ENCODE assay signal across 9 cellular contexts in the genomic region with DNA sequence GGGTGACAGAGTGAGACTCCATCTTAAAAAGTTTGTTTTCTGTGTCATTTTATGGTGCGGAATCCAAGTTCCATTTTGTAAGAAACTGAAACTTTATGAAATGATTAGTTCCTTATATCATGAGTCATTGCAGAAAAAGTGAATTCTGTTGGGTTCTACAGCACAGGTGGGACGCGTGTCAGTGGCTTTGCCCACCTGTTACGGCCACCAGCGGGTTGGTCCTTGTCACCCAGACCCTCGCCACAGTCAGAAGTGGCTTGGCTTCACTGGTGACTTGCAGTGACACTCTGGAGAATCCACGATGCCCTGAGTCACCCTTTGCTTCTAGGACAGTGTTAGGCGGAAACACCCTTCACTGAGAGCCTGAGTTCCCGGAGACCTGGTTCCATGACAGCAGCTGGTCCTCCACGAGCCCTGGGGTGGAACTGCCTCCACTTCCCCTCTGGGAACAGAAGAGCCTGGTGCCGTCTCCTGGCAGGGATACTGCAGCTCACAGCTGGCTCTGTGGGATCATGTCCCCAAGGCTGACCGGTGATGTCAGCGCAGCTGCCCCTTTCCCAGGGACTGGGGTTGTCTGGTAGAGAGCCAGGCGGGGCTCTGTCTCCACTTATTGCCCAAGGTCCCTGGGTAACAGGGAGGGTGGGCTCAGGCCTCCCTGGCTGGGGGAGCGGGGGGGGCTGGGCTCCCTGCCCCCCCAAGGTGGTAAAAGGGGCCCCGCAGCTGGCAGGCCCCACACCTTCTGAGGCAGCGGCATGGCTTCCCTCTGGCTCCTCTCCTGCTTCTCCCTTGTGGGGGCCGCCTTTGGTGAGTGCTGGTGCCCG. TPM values are rescaled to one million over a fixed set of nuclear protein-coding genes. Genes with fewer than 3 reads are reported as not detected.
DNase-seq lines count a peak whose midpoint lies in the region; ATAC-seq and TF ChIP-seq lines count a peak whose summit lies in the region.
"Had no signal": no experiment of that assay in that cellular context is flagged by ENCODE, and none has a peak within 500 bp of the region (broad histone marks: within the 10 kb centered on the region; RNA-seq: fewer than 3 reads in every experiment).

TSS of gene CTRB1 (plus strand) at position 733 of the 821 bp plus-strand sequence. CDS start at position 753, 20 bp downstream.

- H3K9ac ChIP-seq in smooth muscle cell (ENCODE audit: low read depth) = peak within 1 kb of the TSS; percentile 16

- no peaks in the 10 kb centered on the region for H4K20me1 ChIP-seq in smooth muscle cell (ENCODE audit: low read depth)

- 85% methylated on average over 18 of the region's 19 CpGs for WGBS in smooth muscle cell (ENCODE audit: low lambda C conversion rate)
- WGBS in stomach, 5 donors = 73 to 81% (median 80%) methylated on average over 16 to 19 of the region's 19 CpGs

- ATAC-seq in activated CD8-positive, alpha-beta memory T cell treated with anti-CD3 and anti-CD28 coated beads, Interleukin-2, amount 10 ng/mL, durations not matched to agents 7 days and 5 days = no peak
- ATAC-seq in HG02870 (IDR thresholded peaks at IDR 0.05; ENCODE audit: unreplicated experiment) = peak; percentile 78

- H3K36me3 ChIP-seq in smooth muscle cell (ENCODE audit: low read depth) (no peaks in the 10 kb centered on the region), stomach (no peaks in the 10 kb centered on the region)

- no peaks in the 10 kb centered on the region for H3K4me1 ChIP-seq in smooth muscle cell (ENCODE audit: low read depth)
- peaks cover 0 to 9% (median 2%) of the 10 kb centered on the region in 4 donors for H3K4me1 ChIP-seq in stomach

- peak within 1 kb of the TSS; percentile 79 for H3K27ac ChIP-seq in smooth muscle cell (ENCODE audit: low read depth)
- no peak within 1 kb of the TSS for H3K27ac ChIP-seq in stomach
- H3K27ac ChIP-seq: C4-2B had no signal

- no peak for DNase-seq in activated CD8-positive, alpha-beta memory T cell treated with anti-CD3 and anti-CD28 coated beads, Interleukin-2, amount 10 ng/mL, durations not matched to agents 7 days and 5 days
- no peak for DNase-seq in activated CD8-positive, alpha-beta memory T cell treated with anti-CD3 and anti-CD28 coated beads, Interleukin-2, amount 50 U/mL, for 48 hours
- no peak for DNase-seq in smooth muscle cell (lab: John Stamatoyannopoulos, UW; ENCODE audit: unreplicated experiment)
- no peak for DNase-seq in NCI-H748 (lab: John Stamatoyannopoulos, UW; ENCODE audit: unreplicated experiment)
- DNase-seq in stomach = no peak
- DNase-seq in stimulated activated CD4-positive, alpha-beta T cell treated with anti-CD3 and anti-CD28 coated beads, Interleukin-12 subunit alpha, Interleukin-12 subunit beta, amount 100 ng/mL, for 4 hours = no peak

- intact Hi-C loops in stomach (cut with DNase I; ENCODE audit: low total_unique reads) = no loop called here

- H3K27me3 Mint-ChIP-seq in activated CD8-positive, alpha-beta memory T cell treated with anti-CD3 and anti-CD28 coated beads, Interleukin-2, amount 10 ng/mL, durations not matched to agents 7 days and 5 days = no peaks in the 10 kb centered on the region
- no peaks in the 10 kb centered on the region for H3K27me3 Mint-ChIP-seq in activated naive CD8-positive, alpha-beta T cell

- H3K9me3 Mint-ChIP-seq in activated CD8-positive, alpha-beta memory T cell treated with anti-CD3 and anti-CD28 coated beads, Interleukin-2, amount 10 ng/mL, durations not matched to agents 7 days and 5 days (ENCODE audit: low read depth) = no peaks in the 10 kb centered on the region
- no peaks in the 10 kb centered on the region for H3K9me3 Mint-ChIP-seq in activated naive CD8-positive, alpha-beta T cell (ENCODE audit: low read depth)

- H3K4me3 ChIP-seq in smooth muscle cell = no peak within 1 kb of the TSS
- no peak within 1 kb of the TSS for H3K4me3 ChIP-seq in stomach

- peak within 1 kb of the TSS; percentile 71 for H3K4me3 Mint-ChIP-seq in activated CD8-positive, alpha-beta memory T cell treated with anti-CD3 and anti-CD28 coated beads, Interleukin-2, amount 10 ng/mL, durations not matched to agents 7 days and 5 days
- peak within 1 kb of the TSS; percentile 75 for H3K4me3 Mint-ChIP-seq in activated naive CD8-positive, alpha-beta T cell

- H3K9me3 ChIP-seq in smooth muscle cell (replicated peaks; ENCODE audit: low read depth) = no peaks in the 10 kb centered on the region
- no peaks in the 10 kb centered on the region for H3K9me3 ChIP-seq in stomach

- no peaks in the 10 kb centered on the region for H3K36me3 Mint-ChIP-seq in activated CD8-positive, alpha-beta memory T cell treated with anti-CD3 and anti-CD28 coated beads, Interleukin-2, amount 10 ng/mL, durations not matched to agents 7 days and 5 days
- H3K36me3 Mint-ChIP-seq in activated naive CD8-positive, alpha-beta T cell = no peaks in the 10 kb centered on the region

- CTCF ChIA-PET in activated CD8-positive, alpha-beta memory T cell treated with anti-CD3 and anti-CD28 coated beads, Interleukin-2, amount 10 ng/mL, durations not matched to agents 7 days and 5 days (lab: Charles Lee) = interaction anchor here (1.0 to 6.3 kb wide), 3 partner anchors 15 to 20 kb away, joined by 3 to 43 read pairs (median 4); no protein-coding TSS in a partner anchor

- peak within 1 kb of the TSS; percentile 89 for H3K27ac Mint-ChIP-seq in activated CD8-positive, alpha-beta memory T cell treated with anti-CD3 and anti-CD28 coated beads, Interleukin-2, amount 10 ng/mL, durations not matched to agents 7 days and 5 days
- peak within 1 kb of the TSS; percentile 54 for H3K27ac Mint-ChIP-seq in activated naive CD8-positive, alpha-beta T cell

- TF ChIP-seq CTCF in smooth muscle cell (IDR thresholded peaks at IDR 0.05; ENCODE audit: borderline replicate concordance, insufficient read depth, poor library complexity, severe bottlenecking) (no peak), stomach (IDR thresholded peaks at IDR 0.05) (no peak)

- H3K79me2 ChIP-seq in smooth muscle cell (ENCODE audit: low read depth) = no peaks in the 10 kb centered on the region

- no peak within 1 kb of the TSS for H3K4me2 ChIP-seq in smooth muscle cell

- H3K4me1 Mint-ChIP-seq in activated CD8-positive, alpha-beta memory T cell treated with anti-CD3 and anti-CD28 coated beads, Interleukin-2, amount 10 ng/mL, durations not matched to agents 7 days and 5 days = peaks cover 14% of the 10 kb centered on the region
- peaks cover 14% of the 10 kb centered on the region for H3K4me1 Mint-ChIP-seq in activated naive CD8-positive, alpha-beta T cell (ENCODE audit: low read depth)

- no peak for TF ChIP-seq POLR2A in stomach (IDR thresholded peaks at IDR 0.05)

- TF ChIP-seq EP300 in stomach (IDR thresholded peaks at IDR 0.05) = no peak

- H3F3A ChIP-seq in smooth muscle cell (ENCODE audit: low read depth) = no peaks in the 10 kb centered on the region

- H2AFZ ChIP-seq in smooth muscle cell (ENCODE audit: low read depth) = no peak within 1 kb of the TSS

- H3K27me3 ChIP-seq in smooth muscle cell (ENCODE audit: low read depth) = no peaks in the 10 kb centered on the region
- no peaks in the 10 kb centered on the region for H3K27me3 ChIP-seq in stomach

RNA-seq across cellular contexts. Expression of gene CTRB1, which starts in this region (rescaled TPM):
- total RNA-seq in activated CD8-positive, alpha-beta memory T cell treated with anti-CD3 and anti-CD28 coated beads, Interleukin-2, amount 10 ng/mL, durations not matched to agents 7 days and 5 days = not detected
- total RNA-seq in smooth muscle cell (not detected in 2 replicates), stomach (not detected)
- polyA plus RNA-seq in smooth muscle cell (1.9 and 7.2 TPM in 2 replicates), stomach (10 to 100 TPM in 1 of 3 donors, 1 to 10 TPM in 2; 2.5 to 35.9 (median 2.9) TPM)
